Comparison of ENCODE assay signal across 28 cellular contexts in genomic region chr17:77553459-77554066, GRCh38.
"Had no signal": no experiment of that assay in that cellular context is flagged by ENCODE, and none has a peak within 500 bp of the region (broad histone marks: within the 10 kb centered on the region; RNA-seq: fewer than 3 reads in every experiment).

No MANE protein-coding gene starts in this region.

- H3K27me3 Mint-ChIP-seq: activated naive CD4-positive, alpha-beta T cell treated with anti-CD3 and anti-CD28 coated beads, Interleukin-2, amount 50 U/mL, for 24 hours had no signal

- DNase-seq: activated CD4-positive, alpha-beta T cell treated with anti-CD3 and anti-CD28 coated beads, Interleukin-2, amount 10 ng/mL, durations not matched to agents 24 days and 14 days; activated CD4-positive, alpha-beta T cell treated with anti-CD3 and anti-CD28 coated beads, Interleukin-2, amount 50 U/mL, for 4 hours; activated CD8-positive, alpha-beta T cell treated with anti-CD3 and anti-CD28 coated beads, Interleukin-2, amount 10 ng/mL, durations not matched to agents 7 days and 5 days; activated gamma-delta T cell; activated naive CD4-positive, alpha-beta T cell treated with Interleukin-2 at 50 U/mL for 16 hours; activated T-cell treated with anti-CD3 and anti-CD28 coated beads, Interleukin-2, amount 50 U/mL, for 24 hours; anterior cingulate cortex; caudate nucleus; cerebellar nuclear complex; Kasumi-1; MG63; NCI-H1048; NCI-H1105 treated with DMSO at 0.1 percent for 48 hours; NCI-H1436; NCI-H1694; NCI-H2029; NCI-H345; NCI-H524 treated with DMSO at 0.1 percent for 48 hours; PC-3; Peyer's patch; SHP77; SJCRH30; T1000 had no signal

- H3K4me1 Mint-ChIP-seq: activated CD4-positive, alpha-beta T cell treated with anti-CD3 and anti-CD28 coated beads, Interleukin-2, amount 10 ng/mL, durations not matched to agents 24 days and 14 days; activated naive CD4-positive, alpha-beta T cell treated with anti-CD3 and anti-CD28 coated beads, Interleukin-2, amount 50 U/mL, for 24 hours had no signal

- ATAC-seq: activated CD8-positive, alpha-beta T cell treated with anti-CD3 and anti-CD28 coated beads, Interleukin-2, amount 10 ng/mL, durations not matched to agents 7 days and 5 days; PC-3 had no signal

- H3K9me3 ChIP-seq: MG63, Peyer's patch, SJCRH30 had no signal

- H3K27me3 ChIP-seq: Peyer's patch had no signal

- H3K4me1 ChIP-seq: Peyer's patch, SJCRH30 had no signal

- H3K9me3 Mint-ChIP-seq: activated CD4-positive, alpha-beta T cell treated with anti-CD3 and anti-CD28 coated beads, Interleukin-2, amount 10 ng/mL, durations not matched to agents 24 days and 14 days; activated naive CD4-positive, alpha-beta T cell treated with anti-CD3 and anti-CD28 coated beads, Interleukin-2, amount 50 U/mL, for 24 hours; activated T-cell treated with anti-CD3 and anti-CD28 coated beads, Interleukin-2, amount 50 U/mL, for 24 hours; activated T-helper 2 cell treated with anti-CD3 and anti-CD28 coated beads, Interferon-gamma antibody, Interleukin-2, Interleukin-4, amounts not matched to agents 10 μg/mL and 5 μg/mL and 100 μg/mL, durations not matched to agents 14 hours and 24 hours and 36 hours had no signal

- H3K27ac ChIP-seq: Peyer's patch, RWPE1, SJCRH30, SK-N-MC had no signal

- H3K36me3 ChIP-seq: MG63, Peyer's patch, SJCRH30 had no signal

- H3K36me3 Mint-ChIP-seq: activated naive CD4-positive, alpha-beta T cell treated with anti-CD3 and anti-CD28 coated beads, Interleukin-2, amount 50 U/mL, for 24 hours; brain had no signal

- H3K27ac Mint-ChIP-seq: activated CD4-positive, alpha-beta T cell treated with anti-CD3 and anti-CD28 coated beads, Interleukin-2, amount 10 ng/mL, durations not matched to agents 24 days and 14 days; activated CD8-positive, alpha-beta T cell treated with anti-CD3 and anti-CD28 coated beads, Interleukin-2, amount 10 ng/mL, durations not matched to agents 7 days and 5 days; activated naive CD4-positive, alpha-beta T cell treated with anti-CD3 and anti-CD28 coated beads, Interleukin-2, amount 50 U/mL, for 24 hours; activated T-cell treated with anti-CD3 and anti-CD28 coated beads, Interleukin-2, amount 50 U/mL, for 24 hours; activated T-helper 2 cell treated with anti-CD3 and anti-CD28 coated beads, Interferon-gamma antibody, Interleukin-2, Interleukin-4, amounts not matched to agents 10 μg/mL and 5 μg/mL and 100 μg/mL, durations not matched to agents 14 hours and 24 hours and 36 hours had no signal

- H3K4me3 Mint-ChIP-seq: activated CD4-positive, alpha-beta T cell treated with anti-CD3 and anti-CD28 coated beads, Interleukin-2, amount 10 ng/mL, durations not matched to agents 24 days and 14 days; activated CD8-positive, alpha-beta T cell treated with anti-CD3 and anti-CD28 coated beads, Interleukin-2, amount 10 ng/mL, durations not matched to agents 7 days and 5 days; activated naive CD4-positive, alpha-beta T cell treated with anti-CD3 and anti-CD28 coated beads, Interleukin-2, amount 50 U/mL, for 24 hours; activated T-cell treated with anti-CD3 and anti-CD28 coated beads, Interleukin-2, amount 50 U/mL, for 24 hours; brain had no signal

- H3K4me3 ChIP-seq: MG63, Peyer's patch, SJCRH30, SK-N-MC had no signal
